In genomic region chr7:113125728-113126127, GRCh38 we compare ENCODE assay signal across 30 cellular contexts. TPM values are rescaled to one million over a fixed set of nuclear protein-coding genes. Genes with fewer than 3 reads are reported as not detected.
"Had no signal": no experiment of that assay in that cellular context is flagged by ENCODE, and none has a peak within 500 bp of the region (broad histone marks: within the 10 kb centered on the region; RNA-seq: fewer than 3 reads in every experiment).

No MANE protein-coding gene starts in this region.

- H3K4me3 ChIP-seq: left lung, lower lobe of right lung, pancreas, prostate gland, skin epidermis, stomach, suprapubic skin, thoracic aorta, tibial artery, upper lobe of right lung had no signal

- H3K4me1 ChIP-seq: left lung, lower lobe of right lung, pancreas, prostate gland, stomach, suprapubic skin, tibial artery, upper lobe of right lung had no signal

- H3K36me3 ChIP-seq: left lung, lower lobe of right lung, pancreas, prostate gland, stomach, suprapubic skin, thoracic aorta, tibial artery, upper lobe of right lung had no signal

- ATAC-seq: left colon; left lung; lower lobe of right lung; naive thymus-derived CD8-positive, alpha-beta T cell; pancreas; right cardiac atrium; sciatic nerve; stimulated activated naive B cell treated with anti-CD40 and anti-IgM and Interleukin-4, amounts not matched to agents 10 μg/mL and 1 μg/mL and 100 μg/mL, for 72 hours; stimulated activated naive CD8-positive, alpha-beta T cell treated with anti-CD3 and anti-CD28 coated beads, Interleukin-15, Interleukin-2, amounts not matched to agents 100 U/mL and 50 U/mL, for 24 hours; upper lobe of right lung had no signal

- H3K27ac ChIP-seq: left lung, lower lobe of right lung, pancreas, prostate gland, skin epidermis, stomach, suprapubic skin, thoracic aorta, tibial artery, upper lobe of right lung had no signal

- DNase-seq: immature natural killer cell; kidney; left colon; left lung; lower lobe of right lung; mammary epithelial cell; mesenchymal stem cell; naive thymus-derived CD8-positive, alpha-beta T cell; nucleus accumbens; pancreas; posterior cingulate gyrus; retina; right cardiac atrium; stimulated activated CD4-positive, alpha-beta T cell treated with anti-CD3 and anti-CD28 coated beads, Interleukin-12 subunit alpha, Interleukin-12 subunit beta, amount 100 ng/mL, for 4 hours; stimulated activated CD4-positive, alpha-beta T cell treated with anti-CD3 and anti-CD28 coated beads, Interleukin-15, amount 100 ng/mL, for 24 hours; stimulated activated CD4-positive, alpha-beta T cell treated with anti-CD3 and anti-CD28 coated beads, Interleukin-2, amount 100 ng/mL, for 24 hours; stimulated activated CD4-positive, alpha-beta T cell treated with anti-CD3 and anti-CD28 coated beads, Interleukin-4, amount 100 ng/mL, for 1 hour; stimulated activated naive B cell treated with anti-CD40 and anti-IgM and Interleukin-4, amounts not matched to agents 10 μg/mL and 1 μg/mL and 100 μg/mL, for 72 hours; stimulated activated naive CD8-positive, alpha-beta T cell treated with anti-CD3 and anti-CD28 coated beads, Interleukin-15, Interleukin-2, amounts not matched to agents 100 U/mL and 50 U/mL, for 24 hours; stomach; tibial artery; trophoblast cell; upper lobe of right lung had no signal

- FAIRE-seq: islet of Langerhans, urothelium cell line had no signal

- H3K27me3 ChIP-seq: left lung, pancreas, stomach, suprapubic skin, tibial artery, upper lobe of right lung had no signal

- H3K9me3 ChIP-seq: left lung, lower lobe of right lung, pancreas, prostate gland, stomach, suprapubic skin, thoracic aorta, tibial artery, upper lobe of right lung had no signal

RNA-seq across cellular contexts. Expression of gene GPR85, which starts 39.1 kb away (rescaled TPM):
- total RNA-seq: naive thymus-derived CD8-positive, alpha-beta T cell had no signal
- polyA plus RNA-seq: immature natural killer cell had no signal
